ENCODE assay signal across 12 cellular contexts in the genomic region with DNA sequence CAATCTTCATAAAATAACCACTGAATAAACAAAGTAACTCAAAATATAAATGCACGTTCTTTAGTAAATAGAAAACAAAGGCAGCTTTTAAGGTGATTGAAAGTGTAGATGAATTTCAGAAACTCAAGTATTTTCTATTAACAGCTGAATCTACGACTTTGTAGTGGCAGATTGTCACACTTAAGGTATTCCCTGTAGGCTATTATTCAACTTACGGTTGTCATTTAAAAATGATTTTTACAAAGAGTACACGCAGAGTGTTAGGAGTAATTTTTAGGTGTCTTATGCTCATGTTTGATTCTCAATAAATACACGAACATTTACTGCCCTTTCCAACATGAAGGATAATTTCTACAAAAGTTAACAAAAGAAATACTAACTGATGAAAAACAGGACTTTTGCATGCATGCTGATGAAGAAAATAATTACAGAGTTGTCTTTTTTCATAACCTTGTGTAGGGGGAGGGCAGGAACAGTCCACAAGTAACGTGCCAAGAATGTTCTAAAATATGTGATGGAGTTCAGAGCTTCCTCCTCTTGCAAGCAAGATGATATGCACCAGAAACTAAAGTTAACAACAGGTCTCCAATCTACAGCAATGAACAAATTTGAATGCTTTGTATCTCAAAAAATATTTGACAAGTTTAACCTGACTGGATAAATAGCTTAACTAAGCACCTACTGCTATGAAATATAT. TPM values are rescaled to one million over a fixed set of nuclear protein-coding genes. Genes with fewer than 3 reads are reported as not detected.
DNase-seq lines count a peak whose midpoint lies in the region; ATAC-seq, FAIRE-seq and TF ChIP-seq lines count a peak whose summit lies in the region.
"Had no signal": no experiment of that assay in that cellular context is flagged by ENCODE, and none has a peak within 500 bp of the region (broad histone marks: within the 10 kb centered on the region; RNA-seq: fewer than 3 reads in every experiment).

No MANE protein-coding gene starts in this region.

- no peak for DNase-seq in H54 (ENCODE audit: insufficient read length, low spot score)
- DNase-seq in WTC11 (ENCODE audit: low spot score): no peak
- peak; percentile 73 for DNase-seq in fibroblast of the aortic adventitia (ENCODE audit: low read depth)
- no peak for DNase-seq in progenitor cell of endocrine pancreas (ENCODE audit: low spot score, unreplicated experiment)
- no peak for DNase-seq in NCI-H2196 treated with DMSO at 0.1 percent for 48 hours (lab: John Stamatoyannopoulos, UW; ENCODE audit: unreplicated experiment)
- no peak for DNase-seq in NOMO-1 treated with dmso at 0.1 percent for 144 hours (lab: John Stamatoyannopoulos, UW; ENCODE audit: unreplicated experiment)
- no peak for DNase-seq in HuH-7.5 (ENCODE audit: low spot score)
- DNase-seq: activated T-cell treated with anti-CD3 and anti-CD28 coated beads for 4 hours; anterior cingulate cortex; MG63; stimulated activated naive CD4-positive, alpha-beta T cell treated with Interleukin-2 at 50 U/mL for 16 hours had no signal

- H3K4me1 Mint-ChIP-seq in WTC11: peaks cover 41% of the 10 kb centered on the region; the same call in 1 of the 2 replicates
- peaks cover 8% of the 10 kb centered on the region for H3K4me1 Mint-ChIP-seq in progenitor cell of endocrine pancreas (ENCODE audit: low read depth)

- peak; percentile 93 for FAIRE-seq in H54 (lab: Jason Lieb, UNC)

- H3K9me3 Mint-ChIP-seq in WTC11 (peaks cover 8% of the 10 kb centered on the region; the same call in 1 of the 2 replicates), progenitor cell of endocrine pancreas (ENCODE audit: low read depth) (no peaks in the 10 kb centered on the region)

- TF ChIP-seq CTCF in WTC11 (IDR thresholded peaks at IDR 0.05): no peak
- no peak for TF ChIP-seq CTCF in fibroblast of the aortic adventitia (IDR thresholded peaks at IDR 0.05; ENCODE audit: insufficient read depth, low read length)
- TF ChIP-seq CTCF in progenitor cell of endocrine pancreas (IDR thresholded peaks at IDR 0.05; ENCODE audit: unreplicated experiment): no peak

- ATAC-seq in WTC11 (no peak), esophagus mucosa (no peak)

- H3K4me3 Mint-ChIP-seq in WTC11 (peak overlapping the region; percentile 20), progenitor cell of endocrine pancreas (ENCODE audit: low read depth) (no peak overlapping the region)

- POLR2A ChIA-PET in WTC11 (lab: Charles Lee): no interaction called here

- no peak for TF ChIP-seq POLR2A in H54 (IDR thresholded peaks at IDR 0.05; ENCODE audit: low read depth, low read length)

- H3K4me3 ChIP-seq in fibroblast of the aortic adventitia (ENCODE audit: low read depth, low read length): peak overlapping the region; percentile 22
- H3K4me3 ChIP-seq: MG63 had no signal

- CTCF ChIA-PET in WTC11 (lab: Charles Lee): no interaction called here

- H3K27me3 Mint-ChIP-seq in WTC11 (ENCODE audit: low read depth): no peaks in the 10 kb centered on the region
- H3K27me3 Mint-ChIP-seq in progenitor cell of endocrine pancreas: no peaks in the 10 kb centered on the region

- peak overlapping the region; percentile 91 for H3K27ac Mint-ChIP-seq in WTC11
- peak overlapping the region; percentile 33 for H3K27ac Mint-ChIP-seq in progenitor cell of endocrine pancreas

- H3K36me3 Mint-ChIP-seq in WTC11 (peaks cover 22% of the 10 kb centered on the region), progenitor cell of endocrine pancreas (ENCODE audit: insufficient read depth) (peaks cover 20% of the 10 kb centered on the region)

TF ChIP-seq in WTC11, 78 proteins besides CTCF, POLR2A, EP300 and RAD21:
- TF ChIP-seq NFYB (CRISPR knock-in tag; conservative IDR thresholded peaks at IDR 0.05; ENCODE audit: low read depth): no peak
- TF ChIP-seq TEAD1 (CRISPR knock-in tag; IDR thresholded peaks at IDR 0.05): no peak
- TF ChIP-seq GRHL2 (CRISPR knock-in tag; IDR thresholded peaks at IDR 0.05; ENCODE audit: insufficient replicate concordance, severe bottlenecking): no peak
- TF ChIP-seq NFE2L1 (CRISPR knock-in tag; IDR thresholded peaks at IDR 0.05): no peak

RNA-seq across cellular contexts. Expression of a gene that starts 16.7 kb away (rescaled TPM):
- total RNA-seq in WTC11 (2021): 44.5 to 47.9 TPM (median 46.5 TPM) in 3 replicates
- total RNA-seq in fibroblast of the aortic adventitia (ENCODE audit: low replicate concordance): 124 and 370 TPM in 2 replicates
- 85.5 and 86.8 TPM in 2 replicates for total RNA-seq in progenitor cell of endocrine pancreas
- total RNA-seq in esophagus mucosa: 6.7 TPM
